Comparison of ENCODE assay signal across 13 cellular contexts in the genomic region with DNA sequence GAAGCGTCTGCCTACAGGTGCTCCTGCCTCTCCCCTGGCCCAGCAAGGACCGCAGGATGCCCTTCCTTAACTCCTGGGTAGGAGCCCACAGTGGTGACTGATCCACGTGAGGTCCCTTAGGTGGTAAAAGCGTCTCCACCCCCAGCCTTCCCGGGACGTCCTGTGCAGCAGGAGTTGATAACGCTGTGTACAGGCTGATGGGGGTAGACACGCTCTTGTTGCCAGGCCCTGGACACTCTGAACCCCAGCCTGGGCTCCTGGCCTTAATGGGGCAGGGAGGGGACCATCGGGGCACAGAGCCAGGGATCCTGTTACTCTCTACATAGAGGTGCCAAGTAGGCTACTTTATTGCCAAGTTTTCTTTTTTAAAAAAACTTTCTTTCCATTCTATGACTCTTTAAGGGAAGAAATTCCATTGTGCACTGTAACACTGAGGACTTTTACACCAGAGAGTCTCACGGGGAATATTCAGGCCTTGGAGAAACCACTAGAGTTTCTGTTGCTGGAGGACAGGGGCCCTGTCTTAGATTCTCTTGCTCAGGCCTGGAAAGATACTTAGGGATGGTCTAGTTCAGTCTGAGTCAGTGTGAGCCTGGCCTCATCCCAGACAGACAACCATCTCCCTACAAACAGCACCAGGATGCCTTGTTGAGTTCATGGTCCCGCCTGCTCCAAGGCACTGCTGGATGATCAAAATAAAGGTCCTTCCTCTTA.
DNase-seq lines count a peak whose midpoint lies in the region; ATAC-seq and TF ChIP-seq lines count a peak whose summit lies in the region.
"Had no signal": no experiment of that assay in that cellular context is flagged by ENCODE, and none has a peak within 500 bp of the region (broad histone marks: within the 10 kb centered on the region; RNA-seq: fewer than 3 reads in every experiment).

No MANE protein-coding gene starts in this region.

- no peak overlapping the region for H3K4me3 ChIP-seq in adipocyte (ENCODE audit: low read length)
- H3K4me3 ChIP-seq in neuronal stem cell (ENCODE audit: low read length in 2 of 2) = no peak overlapping the region
- H3K4me3 ChIP-seq in thymus (ENCODE audit: low read length) = no peak overlapping the region
- H3K4me3 ChIP-seq in smooth muscle cell = no peak overlapping the region

- H2BK5ac ChIP-seq in neuronal stem cell (ENCODE audit: low read length) = no peak overlapping the region

- no peak overlapping the region for H2BK120ac ChIP-seq in neuronal stem cell (ENCODE audit: low read depth, low read length)

- peak overlapping the region; percentile 8 for H2AK5ac ChIP-seq in neuronal stem cell (ENCODE audit: low read depth, low read length)

- H3K4ac ChIP-seq in neuronal stem cell (ENCODE audit: low read length) = no peak overlapping the region

- H4K20me1 ChIP-seq in smooth muscle cell (ENCODE audit: low read depth) = no peaks in the 10 kb centered on the region

- no peaks in the 10 kb centered on the region for H3K79me2 ChIP-seq in smooth muscle cell (ENCODE audit: low read depth)

- H3K27ac ChIP-seq in neuronal stem cell (replicated peaks; ENCODE audit: low read length) (no peak overlapping the region), thymus (ENCODE audit: low read depth) (peak overlapping the region; percentile 40), smooth muscle cell (ENCODE audit: low read depth) (no peak overlapping the region)
- H3K27ac ChIP-seq: foreskin keratinocyte had no signal

- H3K27me3 ChIP-seq in adipocyte (replicated peaks; ENCODE audit: control insufficient read depth, insufficient read depth, low read length) = no peaks in the 10 kb centered on the region
- no peaks in the 10 kb centered on the region for H3K27me3 ChIP-seq in neuronal stem cell (ENCODE audit: control insufficient read depth in 3 of 3, insufficient read depth in 3 of 3, low read depth in 1 of 3, low read length in 3 of 3)
- no peaks in the 10 kb centered on the region for H3K27me3 ChIP-seq in thymus (ENCODE audit: control insufficient read depth, insufficient read depth)
- H3K27me3 ChIP-seq in smooth muscle cell (ENCODE audit: low read depth) = no peaks in the 10 kb centered on the region
- H3K27me3 ChIP-seq: foreskin keratinocyte had no signal

- H4K91ac ChIP-seq in neuronal stem cell (ENCODE audit: low read depth, low read length, poor library complexity) = no peak overlapping the region

- intact Hi-C loops in Right ventricle myocardium superior (cut with DNase I) = no loop called here

- H2BK15ac ChIP-seq in neuronal stem cell (ENCODE audit: low read length) = peak overlapping the region; percentile 91

- no peak for DNase-seq in adipocyte (ENCODE audit: low read depth)
- DNase-seq in Right ventricle myocardium superior = peak; percentile 90
- no peak for DNase-seq in neuronal stem cell (ENCODE audit: low spot score)
- DNase-seq in smooth muscle cell (lab: John Stamatoyannopoulos, UW; ENCODE audit: unreplicated experiment) = no peak
- DNase-seq in NCI-H2081 (lab: John Stamatoyannopoulos, UW) = no peak
- DNase-seq in NCI-H226 = no peak
- DNase-seq: HFFc6, MV-4-11, natural killer cell, NCI-H774 had no signal

- peak; percentile 93 for ATAC-seq in Right ventricle myocardium superior (ENCODE audit: poor library complexity)
- no peak for ATAC-seq in GM19395 (IDR thresholded peaks at IDR 0.05; ENCODE audit: unreplicated experiment)
- ATAC-seq: foreskin keratinocyte, natural killer cell had no signal

- H3K36me3 ChIP-seq in adipocyte (ENCODE audit: control insufficient read depth, insufficient read depth, low read length, severe bottlenecking) = no peaks in the 10 kb centered on the region
- no peaks in the 10 kb centered on the region for H3K36me3 ChIP-seq in neuronal stem cell (replicated peaks in 1 of 2; ENCODE audit: control insufficient read depth in 2 of 2, insufficient read depth in 2 of 2, low read length in 2 of 2)
- H3K36me3 ChIP-seq in thymus (ENCODE audit: control insufficient read depth, insufficient read depth) = no peaks in the 10 kb centered on the region
- H3K36me3 ChIP-seq in smooth muscle cell (ENCODE audit: low read depth) = no peaks in the 10 kb centered on the region

- no peak overlapping the region for H3K23ac ChIP-seq in neuronal stem cell (ENCODE audit: low read depth, low read length, poor library complexity)

- H3F3A ChIP-seq in smooth muscle cell (ENCODE audit: low read depth) = peaks cover 6% of the 10 kb centered on the region

- no peak overlapping the region for H3K14ac ChIP-seq in neuronal stem cell (ENCODE audit: low read length)

- H3K4me1 ChIP-seq in adipocyte (ENCODE audit: control insufficient read depth, insufficient read depth, low read length) = peaks cover 7% of the 10 kb centered on the region
- peaks cover 18 to 21% of the 10 kb centered on the region in 2 donors for H3K4me1 ChIP-seq in neuronal stem cell (ENCODE audit: control insufficient read depth in 2 of 2, insufficient read depth in 1 of 2, low read depth in 1 of 2, low read length in 2 of 2)
- peaks cover 3% of the 10 kb centered on the region for H3K4me1 ChIP-seq in thymus (ENCODE audit: control insufficient read depth, insufficient read depth, low read length)
- peaks cover 28% of the 10 kb centered on the region for H3K4me1 ChIP-seq in smooth muscle cell (ENCODE audit: low read depth)

- H2AFZ ChIP-seq in neuronal stem cell (ENCODE audit: low read length) (peak overlapping the region; percentile 44), smooth muscle cell (ENCODE audit: low read depth) (no peak overlapping the region)

- no peaks in the 10 kb centered on the region for H3K79me1 ChIP-seq in neuronal stem cell (ENCODE audit: low read depth, low read length)

- H3K4me2 ChIP-seq in neuronal stem cell (ENCODE audit: insufficient read depth, low read length, poor library complexity, severe bottlenecking) (no peak overlapping the region), smooth muscle cell (no peak overlapping the region)

- no peak for TF ChIP-seq CTCF in smooth muscle cell (IDR thresholded peaks at IDR 0.05; ENCODE audit: borderline replicate concordance, insufficient read depth, poor library complexity, severe bottlenecking)

- WGBS in neuronal stem cell (ENCODE audit: extremely low coverage in 2 of 2, insufficient read length in 2 of 2, insufficient replicate concordance in 1 of 2), 2 donors = no CpG with 5 or more reads among the region's 11 CpGs
- 87% methylated on average over 11 of the region's 11 CpGs for WGBS in thymus
- 83% methylated on average over 11 of the region's 11 CpGs for WGBS in smooth muscle cell (ENCODE audit: low lambda C conversion rate)

- no peak overlapping the region for H4K8ac ChIP-seq in neuronal stem cell (ENCODE audit: low read depth, low read length)

- H3K18ac ChIP-seq in neuronal stem cell (ENCODE audit: low read length) = peak overlapping the region; percentile 12

- H3K9ac ChIP-seq in adipocyte (ENCODE audit: low read length) (peak overlapping the region; percentile 43), neuronal stem cell (ENCODE audit: low read depth, low read length, poor library complexity) (no peak overlapping the region), smooth muscle cell (ENCODE audit: low read depth) (no peak overlapping the region)

- peak overlapping the region; percentile 25 for H2BK12ac ChIP-seq in neuronal stem cell (ENCODE audit: low read length)

- no peaks in the 10 kb centered on the region for H3K9me3 ChIP-seq in adipocyte (ENCODE audit: control insufficient read depth, low read length)
- H3K9me3 ChIP-seq in neuronal stem cell (replicated peaks in 1 of 2; ENCODE audit: control insufficient read depth in 2 of 2, insufficient read depth in 1 of 2, low read depth in 1 of 2, low read length in 2 of 2) = no peaks in the 10 kb centered on the region
- no peaks in the 10 kb centered on the region for H3K9me3 ChIP-seq in thymus (ENCODE audit: control insufficient read depth)
- H3K9me3 ChIP-seq in smooth muscle cell (replicated peaks; ENCODE audit: low read depth) = no peaks in the 10 kb centered on the region
